Comparison of ENCODE assay signal across 8 cellular contexts in genomic region chr1:166838766-166839599, GRCh38. TPM values are rescaled to one million over a fixed set of nuclear protein-coding genes. Genes with fewer than 3 reads are reported as not detected.
DNase-seq lines count a peak whose midpoint lies in the region; ATAC-seq and TF ChIP-seq lines count a peak whose summit lies in the region.

TSS of gene POGK (plus strand) at chr1:166839475. CDS start at chr1:166840957, 1,482 bp downstream.

- H3K4me1 ChIP-seq in left lung = peaks cover 33 to 54% of the 10 kb centered on the region in 2 donors

- H3K27me3 ChIP-seq in left lung = no peaks in the 10 kb centered on the region

- no peaks in the 10 kb centered on the region for H3K9me3 ChIP-seq in left lung

- intact Hi-C loops in left lung (cut with DNase I) = no loop called here

- TF ChIP-seq CTCF in left lung (IDR thresholded peaks at IDR 0.05) = no peak

- ATAC-seq in GM19351 (IDR thresholded peaks at IDR 0.05; ENCODE audit: unreplicated experiment) = peak; percentile 92
- peak; percentile 95 for ATAC-seq in HG03520 (IDR thresholded peaks at IDR 0.05; ENCODE audit: unreplicated experiment)
- peak; percentile 93 for ATAC-seq in left lung

- H3K4me3 ChIP-seq in left lung = peak within 1 kb of the TSS; percentile 65 to 81

- DNase-seq in C1 segment of cervical spinal cord (lab: John Stamatoyannopoulos, UW) = peak; percentile 35 to 93 (median 88)
- DNase-seq in NCI-H526 treated with DMSO at 0.1 percent for 48 hours (lab: John Stamatoyannopoulos, UW) = peak; percentile 94
- DNase-seq in activated CD4-positive, alpha-beta T cell treated with anti-CD3 and anti-CD28 coated beads, Interleukin-2, amount 50 U/mL, for 24 hours (ENCODE audit: low read depth in 1 of 2, low spot score in 1 of 2) = peak; percentile 74 to 80
- peak; percentile 85 for DNase-seq in dedifferentiated amniotic fluid mesenchymal stem cell (ENCODE audit: extremely low spot score)
- DNase-seq in left lung = peak; percentile 95 to 98
- peak; percentile 73 for DNase-seq in stimulated activated CD4-positive, alpha-beta T cell treated with anti-CD3 and anti-CD28 coated beads, Interleukin-2, amount 100 ng/mL, for 4 hours (ENCODE audit: low read depth)

- peaks cover 0 to 30% of the 10 kb centered on the region in 2 donors for H3K36me3 ChIP-seq in left lung

- H3K27ac ChIP-seq in left lung = peak within 1 kb of the TSS; percentile 93 to 97

RNA-seq across cellular contexts. Expression of gene POGK, which starts in this region (rescaled TPM):
- total RNA-seq in left lung = 10 to 100 TPM; 48.9 to 49.6 TPM

Comparison
In these comparisons a context has a peak if more than half of its experiments do, and no peak if none do; other contexts are left out.
1. Peak in every context shown above with its lines: DNase-seq, ATAC-seq, H3K4me3 ChIP-seq and H3K27ac ChIP-seq.